ENCODE assay signal across 2 cellular contexts in the genomic region with DNA sequence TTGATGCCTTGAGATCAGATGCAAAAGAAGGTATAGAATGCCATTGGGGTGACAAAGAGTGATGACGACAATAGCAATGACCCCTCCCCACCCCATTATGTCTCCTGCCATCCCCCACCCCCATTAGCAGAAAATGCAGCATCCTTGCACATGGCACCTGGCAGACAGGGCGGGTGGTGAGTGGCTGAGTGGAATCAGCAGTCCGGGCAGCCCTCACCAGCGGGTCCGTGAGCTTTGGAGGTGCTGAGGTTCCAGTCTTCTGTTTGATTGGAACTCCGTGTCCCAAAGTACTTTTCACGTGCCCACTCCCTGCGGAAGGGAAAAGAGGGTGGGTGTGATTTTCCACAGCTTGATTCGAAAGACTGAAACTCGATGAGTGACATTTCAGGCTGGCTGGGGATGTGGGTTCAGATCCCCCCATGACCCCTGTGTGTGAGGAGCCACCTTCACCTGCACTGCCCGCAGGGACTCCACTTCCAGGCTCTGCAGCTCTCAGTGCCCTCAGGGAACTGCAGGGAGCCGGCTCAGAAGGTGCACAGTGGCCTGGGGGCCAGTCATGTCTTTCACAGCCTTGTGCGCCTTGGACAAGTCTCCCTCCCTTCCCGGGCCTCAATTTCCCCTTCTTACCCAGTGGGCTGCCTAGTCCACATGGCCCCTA.
TF ChIP-seq lines count a peak whose summit lies in the region.

No MANE protein-coding gene starts in this region.

TF ChIP-seq in IMR-90, 13 proteins besides CTCF, POLR2A, EP300 and RAD21:
- TF ChIP-seq, protein P1, sequence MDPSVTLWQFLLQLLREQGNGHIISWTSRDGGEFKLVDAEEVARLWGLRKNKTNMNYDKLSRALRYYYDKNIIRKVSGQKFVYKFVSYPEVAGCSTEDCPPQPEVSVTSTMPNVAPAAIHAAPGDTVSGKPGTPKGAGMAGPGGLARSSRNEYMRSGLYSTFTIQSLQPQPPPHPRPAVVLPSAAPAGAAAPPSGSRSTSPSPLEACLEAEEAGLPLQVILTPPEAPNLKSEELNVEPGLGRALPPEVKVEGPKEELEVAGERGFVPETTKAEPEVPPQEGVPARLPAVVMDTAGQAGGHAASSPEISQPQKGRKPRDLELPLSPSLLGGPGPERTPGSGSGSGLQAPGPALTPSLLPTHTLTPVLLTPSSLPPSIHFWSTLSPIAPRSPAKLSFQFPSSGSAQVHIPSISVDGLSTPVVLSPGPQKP (IDR thresholded peaks at IDR 0.05; ENCODE audit: borderline replicate concordance, low read depth, low read length) = no peak
- TF ChIP-seq, protein P2, sequence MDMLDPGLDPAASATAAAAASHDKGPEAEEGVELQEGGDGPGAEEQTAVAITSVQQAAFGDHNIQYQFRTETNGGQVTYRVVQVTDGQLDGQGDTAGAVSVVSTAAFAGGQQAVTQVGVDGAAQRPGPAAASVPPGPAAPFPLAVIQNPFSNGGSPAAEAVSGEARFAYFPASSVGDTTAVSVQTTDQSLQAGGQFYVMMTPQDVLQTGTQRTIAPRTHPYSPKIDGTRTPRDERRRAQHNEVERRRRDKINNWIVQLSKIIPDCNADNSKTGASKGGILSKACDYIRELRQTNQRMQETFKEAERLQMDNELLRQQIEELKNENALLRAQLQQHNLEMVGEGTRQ (IDR thresholded peaks at IDR 0.05; ENCODE audit: low read depth, low read length) = no peak
- no peak for TF ChIP-seq CHD1 (IDR thresholded peaks at IDR 0.05; ENCODE audit: low read depth, low read length)
- no peak for TF ChIP-seq CEBPB (IDR thresholded peaks at IDR 0.05; ENCODE audit: low read depth, low read length)
- no peak for TF ChIP-seq FOS (IDR thresholded peaks at IDR 0.05; ENCODE audit: low read depth, low read length)

TF ChIP-seq in H1, 55 proteins besides CTCF, POLR2A, EP300 and RAD21:
- TF ChIP-seq FOSL1 (IDR thresholded peaks at IDR 0.05; ENCODE audit: insufficient read depth, low read depth, low read length) = no peak
- no peak for TF ChIP-seq CEBPB (IDR thresholded peaks at IDR 0.05; ENCODE audit: low read depth, low read length)
- no peak for TF ChIP-seq CBX8 (IDR thresholded peaks at IDR 0.05; ENCODE audit: borderline replicate concordance, low read depth, low read length)
- no peak for TF ChIP-seq SIN3A (conservative IDR thresholded peaks at IDR 0.05 in 1 of 2, IDR thresholded peaks at IDR 0.05 in 1 of 2; ENCODE audit: low read depth in 1 of 2, low read length in 2 of 2)
- TF ChIP-seq EZH2 (IDR thresholded peaks at IDR 0.05; ENCODE audit: low read depth, low read length, severe bottlenecking) = no peak
- TF ChIP-seq SP1 (IDR thresholded peaks at IDR 0.05; ENCODE audit: low read depth, low read length) = no peak
TF ChIP-seq in H1: peak in this region for 0.
